ENCODE assay signal across 27 cellular contexts in genomic region chr21:39111928-39112327, GRCh38.
DNase-seq lines count a peak whose midpoint lies in the region; TF ChIP-seq lines count a peak whose summit lies in the region.
"Had no signal": no experiment of that assay in that cellular context is flagged by ENCODE, and none has a peak within 500 bp of the region (broad histone marks: within the 10 kb centered on the region; RNA-seq: fewer than 3 reads in every experiment).

No MANE protein-coding gene starts in this region.

- peak; percentile 49 for DNase-seq in MG63
- no peak for DNase-seq in colonic mucosa
- no peak for DNase-seq in mesenchymal stem cell
- DNase-seq in tibial artery, result no peak
- DNase-seq in NCI-H526 (lab: John Stamatoyannopoulos, UW), result no peak
- DNase-seq in DMS 273 (lab: John Stamatoyannopoulos, UW; ENCODE audit: unreplicated experiment), result no peak
- DNase-seq in germinal center (ENCODE audit: low spot score), result no peak
- DNase-seq in NCI-H1105 treated with DMSO at 0.1 percent for 48 hours (lab: John Stamatoyannopoulos, UW), result no peak
- DNase-seq: activated CD4-positive, alpha-beta T cell treated with anti-CD3 and anti-CD28 coated beads, Interleukin-2, amount 50 U/mL, for 48 hours; activated CD4-positive, CD25-positive, alpha-beta regulatory T cell; activated CD8-positive, alpha-beta memory T cell treated with anti-CD3 and anti-CD28 coated beads, Interleukin-2, amount 50 U/mL, for 48 hours; activated naive CD4-positive, alpha-beta T cell treated with anti-CD3 and anti-CD28 coated beads, Interleukin-2, amount 50 U/mL, for 16 hours; amniotic stem cell; cortex of kidney; effector memory CD4-positive, alpha-beta T cell; NCI-H1417 treated with DMSO at 0.1 percent for 48 hours; NCI-H2081; NCI-H526 treated with DMSO at 0.1 percent for 48 hours; PC-9; spleen; stimulated activated CD8-positive, alpha-beta memory T cell treated with anti-CD3 and anti-CD28 coated beads, Interleukin-4, amount 100 ng/mL, for 48 hours; stimulated activated naive CD8-positive, alpha-beta T cell treated with anti-CD3 and anti-CD28 coated beads, Interleukin-15, amount 100 ng/mL, for 72 hours; T-helper 17 cell had no signal

- H3K9ac ChIP-seq in colonic mucosa (ENCODE audit: low read depth in 2 of 2, low read length in 2 of 2) (no peak overlapping the region), mesenchymal stem cell (ENCODE audit: low read length) (peak overlapping the region; percentile 10)
- H3K9ac ChIP-seq: BLaER1 treated with 17β-estradiol and CSF1 and Interleukin-3, amounts not matched to agents 10 nM and 100 nM; KMS-11; parathyroid adenoma had no signal

- H3K4me3 ChIP-seq in MG63 (no peak overlapping the region), colonic mucosa (no peak overlapping the region), mesenchymal stem cell (ENCODE audit: insufficient read depth in 1 of 2, low read depth in 1 of 2, low read length in 2 of 2) (no peak overlapping the region), tibial artery (no peak overlapping the region)
- H3K4me3 ChIP-seq: BLaER1 treated with 17β-estradiol and CSF1 and Interleukin-3, amounts not matched to agents 10 nM and 100 nM; hepatocyte; PC-9; spleen had no signal

- no peak overlapping the region for H3K4ac ChIP-seq in mesenchymal stem cell (ENCODE audit: low read depth in 1 of 2, low read length in 2 of 2)

- H3K36me3 ChIP-seq in MG63 (no peaks in the 10 kb centered on the region), colonic mucosa (no peaks in the 10 kb centered on the region), mesenchymal stem cell (ENCODE audit: control insufficient read depth in 1 of 2, insufficient read depth in 2 of 2, low read depth in 1 of 2, low read length in 2 of 2) (no peaks in the 10 kb centered on the region), tibial artery (no peaks in the 10 kb centered on the region)
- H3K36me3 ChIP-seq: BLaER1 treated with 17β-estradiol and CSF1 and Interleukin-3, amounts not matched to agents 10 nM and 100 nM; spleen had no signal

- H2BK15ac ChIP-seq in mesenchymal stem cell (ENCODE audit: low read depth, poor library complexity, severe bottlenecking), result no peak overlapping the region

- no peak overlapping the region for H3K23ac ChIP-seq in mesenchymal stem cell (ENCODE audit: low read length in 2 of 2)

- no peak overlapping the region for H2AFZ ChIP-seq in mesenchymal stem cell (ENCODE audit: low read depth, low read length)
- H2AFZ ChIP-seq: hepatocyte, parathyroid adenoma, PC-9 had no signal

- TF ChIP-seq CTCF in colonic mucosa (IDR thresholded peaks at IDR 0.05) (no peak), tibial artery (IDR thresholded peaks at IDR 0.05) (no peak)

- no peak overlapping the region for H3K4me2 ChIP-seq in mesenchymal stem cell (ENCODE audit: low read length, poor library complexity, severe bottlenecking)
- H3K4me2 ChIP-seq: BLaER1 treated with 17β-estradiol and CSF1 and Interleukin-3, amounts not matched to agents 10 nM and 100 nM; hepatocyte; KMS-11; PC-9 had no signal

- H3K9me3 ChIP-seq in MG63 (no peaks in the 10 kb centered on the region), colonic mucosa (no peaks in the 10 kb centered on the region), mesenchymal stem cell (ENCODE audit: control insufficient read depth, low read length) (no peaks in the 10 kb centered on the region), tibial artery (no peaks in the 10 kb centered on the region)
- H3K9me3 ChIP-seq: spleen had no signal

- no peak overlapping the region for H2BK12ac ChIP-seq in mesenchymal stem cell (ENCODE audit: low read length in 2 of 2)

- H3K27me3 ChIP-seq in MG63 (no peaks in the 10 kb centered on the region), colonic mucosa (no peaks in the 10 kb centered on the region), mesenchymal stem cell (ENCODE audit: control insufficient read depth in 1 of 2, insufficient read depth in 1 of 2, low read length in 2 of 2) (no peaks in the 10 kb centered on the region), tibial artery (no peaks in the 10 kb centered on the region)
- H3K27me3 ChIP-seq: hepatocyte, spleen had no signal

- intact Hi-C loops in colonic mucosa (cut with DNase I), result no loop called here
- intact Hi-C loops in tibial artery (cut with DNase I; ENCODE audit: low total_unique reads), result no loop called here

- H3K27ac ChIP-seq in colonic mucosa (peak overlapping the region; percentile 3), mesenchymal stem cell (ENCODE audit: low read length, poor library complexity, severe bottlenecking) (no peak overlapping the region), tibial artery (peak overlapping the region; percentile 39 to 62)
- H3K27ac ChIP-seq: BLaER1 treated with 17β-estradiol and CSF1 and Interleukin-3, amounts not matched to agents 10 nM and 100 nM; hepatocyte; KMS-11; parathyroid adenoma; PC-9; spleen had no signal

- 97% methylated on average over 3 of the region's 4 CpGs for WGBS in mesenchymal stem cell

- H3K14ac ChIP-seq in mesenchymal stem cell (ENCODE audit: low read length in 2 of 2), result no peak overlapping the region

- H2AK5ac ChIP-seq in mesenchymal stem cell (ENCODE audit: low read length, severe bottlenecking), result no peak overlapping the region

- H3K79me1 ChIP-seq in mesenchymal stem cell (replicated peaks; ENCODE audit: low read length, poor library complexity, severe bottlenecking), result no peaks in the 10 kb centered on the region

- no peak overlapping the region for H4K8ac ChIP-seq in mesenchymal stem cell (ENCODE audit: low read length)

- H3K4me1 ChIP-seq in colonic mucosa (no peaks in the 10 kb centered on the region), mesenchymal stem cell (ENCODE audit: control insufficient read depth, insufficient read depth, low read depth, low read length) (peaks cover 14% of the 10 kb centered on the region), tibial artery (peaks cover 0 to 57% (median 37%) of the 10 kb centered on the region in 4 donors)
- H3K4me1 ChIP-seq: parathyroid adenoma had no signal

- no peak overlapping the region for H4K91ac ChIP-seq in mesenchymal stem cell (ENCODE audit: low read length)

- no peak overlapping the region for H2BK120ac ChIP-seq in mesenchymal stem cell (ENCODE audit: low read depth, low read length)

- H3K18ac ChIP-seq in mesenchymal stem cell (ENCODE audit: low read depth in 1 of 2, low read length in 2 of 2), result peak overlapping the region in 1 of 2 experiments; percentile 16

- H2BK5ac ChIP-seq in mesenchymal stem cell (ENCODE audit: low read depth, low read length, poor library complexity, severe bottlenecking), result no peak overlapping the region
